ENCODE assay signal across 13 cellular contexts in genomic region chr11:131584694-131585592, GRCh38.
DNase-seq lines count a peak whose midpoint lies in the region; ATAC-seq, FAIRE-seq and TF ChIP-seq lines count a peak whose summit lies in the region.
"Had no signal": no experiment of that assay in that cellular context is flagged by ENCODE, and none has a peak within 500 bp of the region (broad histone marks: within the 10 kb centered on the region; RNA-seq: fewer than 3 reads in every experiment).

No MANE protein-coding gene starts in this region.

- no peak overlapping the region for H3K56ac ChIP-seq in mesendoderm (ENCODE audit: low read length)

- no peak overlapping the region for H3K4me3 ChIP-seq in BLaER1
- no peak overlapping the region for H3K4me3 ChIP-seq in astrocyte of the cerebellum (ENCODE audit: low read depth, low read length)
- H3K4me3 ChIP-seq in mesendoderm (ENCODE audit: low read length), result no peak overlapping the region
- no peak overlapping the region for H3K4me3 ChIP-seq in pancreas

- no CpG with 5 or more reads among the region's 25 CpGs for WGBS in mesendoderm (ENCODE audit: extremely low coverage, insufficient coverage, low lambda C conversion rate)
- 54 to 69% methylated on average over 25 of the region's 25 CpGs for WGBS in pancreas, 2 donors

- H2AK5ac ChIP-seq in mesendoderm (ENCODE audit: low read length), result no peak overlapping the region

- H3K4ac ChIP-seq in mesendoderm (ENCODE audit: low read depth, low read length), result no peak overlapping the region

- H3K4me1 ChIP-seq in BLaER1 (peaks cover 14% of the 10 kb centered on the region), mesendoderm (ENCODE audit: control insufficient read depth, low read depth, low read length) (peaks cover 2% of the 10 kb centered on the region), pancreas (no peaks in the 10 kb centered on the region)

- H2BK5ac ChIP-seq in mesendoderm (ENCODE audit: low read length), result no peak overlapping the region

- H3K9me3 ChIP-seq in BLaER1 (no peaks in the 10 kb centered on the region), pancreas (no peaks in the 10 kb centered on the region)

- no peak for FAIRE-seq in pancreas (lab: Jason Lieb, UNC)
- FAIRE-seq: keratinocyte had no signal

- peak overlapping the region; percentile 29 for H3K4me2 ChIP-seq in BLaER1
- no peak overlapping the region for H3K4me2 ChIP-seq in mesendoderm (ENCODE audit: low read length)

- no peaks in the 10 kb centered on the region for H4K20me1 ChIP-seq in BLaER1

- H3K79me1 ChIP-seq in mesendoderm (ENCODE audit: low read length), result no peaks in the 10 kb centered on the region

- H3K27me3 ChIP-seq in BLaER1, result no peaks in the 10 kb centered on the region
- H3K27me3 ChIP-seq in mesendoderm (ENCODE audit: insufficient read depth, low read length, poor library complexity), result no peaks in the 10 kb centered on the region
- peaks cover 0 to 5% (median 0%) of the 10 kb centered on the region in 4 donors for H3K27me3 ChIP-seq in pancreas

- H4K8ac ChIP-seq in mesendoderm (ENCODE audit: low read depth, low read length), result no peak overlapping the region

- DNase-seq in GM13977 (ENCODE audit: low spot score) (peak; percentile 19), astrocyte of the cerebellum (ENCODE audit: low read depth) (no peak), mesendoderm (peak; percentile 73), NCI-H2107 (lab: John Stamatoyannopoulos, UW) (no peak), NCI-H1105 treated with DMSO at 0.1 percent for 48 hours (lab: John Stamatoyannopoulos, UW) (no peak), pancreas (no peak)
- DNase-seq: activated T-cell treated with anti-CD3 and anti-CD28 coated beads, Interleukin-2, amount 50 U/mL, for 1 hour; effector CD4-positive, alpha-beta T cell; NCI-H2029 treated with DMSO at 0.1 percent for 48 hours; T-cell had no signal

- H3K18ac ChIP-seq in mesendoderm (ENCODE audit: low read length), result no peak overlapping the region

- TF ChIP-seq CTCF in GM13977 (IDR thresholded peaks at IDR 0.05; ENCODE audit: extremely low read depth, insufficient read depth, missing control alignments), result peak; percentile 50
- TF ChIP-seq CTCF in astrocyte of the cerebellum (IDR thresholded peaks at IDR 0.05; ENCODE audit: low read depth, low read length, missing control alignments), result peak; percentile 47
- TF ChIP-seq CTCF in pancreas (IDR thresholded peaks at IDR 0.05), result no peak

- no peak overlapping the region for H3K23ac ChIP-seq in mesendoderm (ENCODE audit: low read length)

- ATAC-seq in HG03196 (IDR thresholded peaks at IDR 0.05; ENCODE audit: unreplicated experiment) (no peak), pancreas (no peak)
- ATAC-seq: T-cell had no signal

- H3K27ac ChIP-seq in BLaER1, result no peak overlapping the region
- H3K27ac ChIP-seq in mesendoderm (ENCODE audit: low read depth, low read length), result no peak overlapping the region
- no peak overlapping the region for H3K27ac ChIP-seq in pancreas

- intact Hi-C loops in pancreas (cut with DNase I), result no loop called here

- no peak overlapping the region for H4K5ac ChIP-seq in mesendoderm (ENCODE audit: low read length)

- H3K79me2 ChIP-seq in mesendoderm (ENCODE audit: control insufficient read depth, insufficient read depth, low read length), result no peaks in the 10 kb centered on the region

- H3K36me3 ChIP-seq in BLaER1, result no peaks in the 10 kb centered on the region
- no peaks in the 10 kb centered on the region for H3K36me3 ChIP-seq in mesendoderm (ENCODE audit: control insufficient read depth, insufficient read depth, low read length)
- no peaks in the 10 kb centered on the region for H3K36me3 ChIP-seq in pancreas

- H3K9ac ChIP-seq in BLaER1 (no peak overlapping the region), mesendoderm (ENCODE audit: low read length) (no peak overlapping the region)

- in situ Hi-C loops in GM13977 (cut with MboI; ENCODE audit: low pct_unique_long_range_greater_than_20kb, low sequenced_read_pairs, unreplicated experiment), result no loop called here
- in situ Hi-C loops in astrocyte of the cerebellum (cut with HindIII; ENCODE audit: low sequenced_read_pairs), result loop anchor here (5.0 kb wide), 1 partner anchor 103 kb away; no protein-coding TSS in a partner anchor

- H2BK120ac ChIP-seq in mesendoderm (ENCODE audit: low read depth, low read length), result no peak overlapping the region

- no peak overlapping the region for H2BK15ac ChIP-seq in mesendoderm (replicated peaks; ENCODE audit: low read depth)

Comparison
In these comparisons a context has a peak if more than half of its experiments do, and no peak if none do; other contexts are left out.
1. DNase-seq: peak in GM13977 (single experiment) and mesendoderm (single experiment); none in astrocyte of the cerebellum (single experiment), NCI-H2107 (single experiment), NCI-H1105 treated with DMSO at 0.1 percent for 48 hours (single experiment) and pancreas (0 of 6).
2. CTCF ChIP-seq: peak in GM13977 (single experiment) and astrocyte of the cerebellum (single experiment); none in pancreas (0 of 4).